ENCODE assay signal across 10 cellular contexts in the genomic region with DNA sequence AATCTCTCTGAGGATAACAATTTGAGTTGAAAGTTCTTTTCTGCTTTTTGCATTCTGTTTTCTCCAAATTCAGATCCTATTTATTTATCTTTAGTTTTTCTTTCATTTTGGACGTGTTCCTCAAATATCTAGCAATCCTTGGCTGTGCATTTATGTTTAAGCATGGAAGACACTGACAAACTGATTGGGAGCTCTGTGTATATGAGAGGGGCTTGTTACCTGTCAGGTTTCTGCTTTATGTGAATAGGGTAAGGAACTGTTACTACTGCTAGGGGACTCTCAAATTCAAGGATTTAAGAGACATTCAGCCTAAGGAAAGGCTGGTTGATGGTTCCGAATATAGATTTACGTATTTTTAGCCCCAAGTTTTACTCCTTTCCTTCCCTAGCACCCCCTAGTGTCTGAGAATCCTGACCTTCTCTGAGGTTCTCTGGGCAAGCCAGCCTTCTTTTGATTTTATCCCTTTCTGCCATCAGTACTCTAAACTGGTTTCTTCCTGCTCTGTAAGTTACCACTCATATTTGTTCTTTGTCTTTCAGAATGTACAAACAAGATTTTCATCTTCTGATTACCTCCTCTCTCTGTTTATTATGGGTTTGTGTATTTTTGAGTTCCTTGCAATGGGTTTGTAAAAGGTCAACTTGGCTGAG. TPM values are rescaled to one million over a fixed set of nuclear protein-coding genes. Genes with fewer than 3 reads are reported as not detected.
DNase-seq lines count a peak whose midpoint lies in the region; ATAC-seq and TF ChIP-seq lines count a peak whose summit lies in the region.
"Had no signal": no experiment of that assay in that cellular context is flagged by ENCODE, and none has a peak within 500 bp of the region (broad histone marks: within the 10 kb centered on the region; RNA-seq: fewer than 3 reads in every experiment).

No MANE protein-coding gene starts in this region.

- WGBS in mesenchymal stem cell, result 88% methylated on average over 3 of the region's 3 CpGs

- peaks cover 9% of the 10 kb centered on the region for H3K9me3 Mint-ChIP-seq in activated naive CD8-positive, alpha-beta T cell treated with anti-CD3 and anti-CD28 coated beads, Interleukin-2, amount 50 U/mL, for 24 hours

- H3K36me3 Mint-ChIP-seq in activated naive CD8-positive, alpha-beta T cell treated with anti-CD3 and anti-CD28 coated beads, Interleukin-2, amount 50 U/mL, for 24 hours (ENCODE audit: low read depth), result peaks cover 42% of the 10 kb centered on the region

- H3K27me3 Mint-ChIP-seq in activated naive CD8-positive, alpha-beta T cell treated with anti-CD3 and anti-CD28 coated beads, Interleukin-2, amount 50 U/mL, for 24 hours, result no peaks in the 10 kb centered on the region

- H4K8ac ChIP-seq in mesenchymal stem cell (ENCODE audit: low read length), result no peak overlapping the region

- H3K4me1 ChIP-seq in BE2C (peaks cover 3% of the 10 kb centered on the region; the same call in 1 of the 2 replicates), mesenchymal stem cell (ENCODE audit: control insufficient read depth, insufficient read depth, low read depth, low read length) (no peaks in the 10 kb centered on the region)

- no peak overlapping the region for H2BK12ac ChIP-seq in mesenchymal stem cell (ENCODE audit: low read length in 2 of 2)

- no peak overlapping the region for H3K14ac ChIP-seq in mesenchymal stem cell (ENCODE audit: low read length in 2 of 2)

- peaks cover 34% of the 10 kb centered on the region for H3K79me1 ChIP-seq in mesenchymal stem cell (replicated peaks; ENCODE audit: low read length, poor library complexity, severe bottlenecking)

- no peak overlapping the region for H2AFZ ChIP-seq in mesenchymal stem cell (ENCODE audit: low read depth, low read length)

- peak overlapping the region; percentile 46 for H3K4me3 Mint-ChIP-seq in activated naive CD8-positive, alpha-beta T cell treated with anti-CD3 and anti-CD28 coated beads, Interleukin-2, amount 50 U/mL, for 24 hours

- H3K9ac ChIP-seq in mesenchymal stem cell (ENCODE audit: low read length), result peak overlapping the region; percentile 28

- H4K91ac ChIP-seq in mesenchymal stem cell (ENCODE audit: low read length), result no peak overlapping the region

- TF ChIP-seq CTCF in BE2C (IDR thresholded peaks at IDR 0.05; ENCODE audit: low read depth, low read length) (peak; percentile 47), GM10248 (IDR thresholded peaks at IDR 0.05; ENCODE audit: control extremely low read depth, extremely low read depth, low read depth, missing control alignments) (no peak)

- H3K27me3 ChIP-seq in BE2C (no peaks in the 10 kb centered on the region), mesenchymal stem cell (ENCODE audit: control insufficient read depth in 1 of 2, insufficient read depth in 1 of 2, low read length in 2 of 2) (no peaks in the 10 kb centered on the region)

- H3K4me2 ChIP-seq in mesenchymal stem cell (ENCODE audit: low read length, poor library complexity, severe bottlenecking), result no peak overlapping the region

- H3K36me3 ChIP-seq in BE2C, result peaks cover 22% of the 10 kb centered on the region
- peaks cover 12 to 23% of the 10 kb centered on the region in 2 experiments for H3K36me3 ChIP-seq in mesenchymal stem cell (ENCODE audit: control insufficient read depth in 1 of 2, insufficient read depth in 2 of 2, low read depth in 1 of 2, low read length in 2 of 2)

- H3K4me3 ChIP-seq in BE2C (ENCODE audit: low read depth, low read length), result no peak overlapping the region
- peak overlapping the region in 1 of 2 experiments; percentile 41 for H3K4me3 ChIP-seq in mesenchymal stem cell (ENCODE audit: insufficient read depth in 1 of 2, low read depth in 1 of 2, low read length in 2 of 2)

- H3K27ac ChIP-seq in mesenchymal stem cell (ENCODE audit: low read length, poor library complexity, severe bottlenecking), result no peak overlapping the region

- no peak overlapping the region for H2BK5ac ChIP-seq in mesenchymal stem cell (ENCODE audit: low read depth, low read length, poor library complexity, severe bottlenecking)

- H3K9me3 ChIP-seq in BE2C (no peaks in the 10 kb centered on the region), mesenchymal stem cell (ENCODE audit: control insufficient read depth, low read length) (no peaks in the 10 kb centered on the region)

- peak overlapping the region; percentile 73 for H3K27ac Mint-ChIP-seq in activated naive CD8-positive, alpha-beta T cell treated with anti-CD3 and anti-CD28 coated beads, Interleukin-2, amount 50 U/mL, for 24 hours

- H3K4me1 Mint-ChIP-seq in activated naive CD8-positive, alpha-beta T cell treated with anti-CD3 and anti-CD28 coated beads, Interleukin-2, amount 50 U/mL, for 24 hours, result peaks cover 34% of the 10 kb centered on the region

- no peak overlapping the region for H3K4ac ChIP-seq in mesenchymal stem cell (ENCODE audit: low read depth in 1 of 2, low read length in 2 of 2)

- no peak overlapping the region for H2BK120ac ChIP-seq in mesenchymal stem cell (ENCODE audit: low read depth, low read length)

- no peak overlapping the region for H2AK5ac ChIP-seq in mesenchymal stem cell (ENCODE audit: low read length, severe bottlenecking)

- no peak overlapping the region for H3K18ac ChIP-seq in mesenchymal stem cell (ENCODE audit: low read depth in 1 of 2, low read length in 2 of 2)

- CTCF ChIA-PET in GM10248 (lab: Yijun Ruan, JAX), result interaction anchor here (1.3 to 1.6 kb wide), 3 partner anchors 8 to 185 kb away, joined by 4 to 10 read pairs (median 5); no protein-coding TSS in a partner anchor

- no peak overlapping the region for H3K23ac ChIP-seq in mesenchymal stem cell (ENCODE audit: low read length in 2 of 2)

- DNase-seq in BE2C (no peak), HT-29 (ENCODE audit: low spot score) (peak; percentile 1), mesenchymal stem cell (peak; percentile 12), GM10248 (ENCODE audit: extremely low spot score) (no peak), hypothalamus (lab: John Stamatoyannopoulos, UW) (no peak), NCI-H2196 treated with DMSO at 0.1 percent for 48 hours (lab: John Stamatoyannopoulos, UW; ENCODE audit: unreplicated experiment) (no peak)
- DNase-seq in activated naive CD8-positive, alpha-beta T cell treated with anti-CD3 and anti-CD28 coated beads, Interleukin-2, amount 50 U/mL, for 24 hours, result no peak
- DNase-seq: activated CD8-positive, alpha-beta memory T cell treated with anti-CD3 and anti-CD28 coated beads, Interleukin-2, amount 50 U/mL, for 4 hours; NCI-H1048 had no signal

- no peak for ATAC-seq in activated naive CD8-positive, alpha-beta T cell treated with anti-CD3 and anti-CD28 coated beads, Interleukin-2, amount 50 U/mL, for 24 hours
- ATAC-seq in GM19035 (IDR thresholded peaks at IDR 0.05; ENCODE audit: unreplicated experiment), result no peak

- no peak overlapping the region for H2BK15ac ChIP-seq in mesenchymal stem cell (ENCODE audit: low read depth, poor library complexity, severe bottlenecking)

- POLR2A ChIA-PET in GM10248 (lab: Yijun Ruan, JAX), result no interaction called here

RNA-seq across cellular contexts. Expression of gene YLPM1, which starts 30.5 kb away (rescaled TPM):
- polyA plus RNA-seq in BE2C (2012; ENCODE audit: insufficient read depth, insufficient read length, low read depth), result 54.2 TPM
- 6.8 and 9.1 TPM in 2 replicates for total RNA-seq in HT-29 (2014; rRNA removed; shearing (Covaris generic))
- polyA plus RNA-seq in mesenchymal stem cell (2013, experiment 1 of 2), result 23.0 TPM
- polyA plus RNA-seq in mesenchymal stem cell (2013, experiment 2 of 2), result 21.4 TPM

Comparison
In these comparisons a context has a peak if more than half of its experiments do, and no peak if none do; other contexts are left out.
1. DNase-seq: peak in HT-29 (single experiment) and mesenchymal stem cell (single experiment); none in BE2C (single experiment), activated naive CD8-positive, alpha-beta T cell treated with anti-CD3 and anti-CD28 coated beads, Interleukin-2, amount 50 U/mL, for 24 hours (single experiment), GM10248 (single experiment), hypothalamus (0 of 51) and NCI-H2196 treated with DMSO at 0.1 percent for 48 hours (single experiment).